In the genomic region with DNA sequence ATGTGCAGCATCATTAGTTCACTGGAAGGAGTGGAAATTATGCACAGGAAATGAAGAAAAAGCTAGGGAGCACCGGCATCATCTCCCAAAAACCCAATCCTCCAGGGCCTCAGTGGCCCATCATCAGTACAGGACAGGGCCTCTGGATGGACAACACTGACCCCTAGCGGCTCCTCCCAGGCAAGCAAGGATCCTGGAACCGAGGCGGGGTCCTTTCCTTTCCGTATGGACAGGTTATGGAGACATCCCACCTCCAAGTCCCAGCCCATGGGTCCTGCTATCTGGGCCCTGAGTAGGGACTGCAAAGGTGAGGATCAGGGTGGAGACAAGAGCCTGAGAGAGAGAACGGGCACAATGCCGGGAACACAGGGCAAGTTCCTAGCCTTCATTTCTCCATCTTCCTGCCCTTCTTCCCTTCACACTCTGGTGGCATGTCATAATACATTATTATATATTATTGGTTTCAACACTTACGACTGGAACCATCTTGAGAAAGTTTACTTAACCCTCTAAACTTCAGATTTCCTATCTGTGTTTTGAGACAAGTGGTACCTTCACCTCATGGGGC, we compare ENCODE assay signal across 8 cellular contexts.
DNase-seq lines count a peak whose midpoint lies in the region; ATAC-seq and TF ChIP-seq lines count a peak whose summit lies in the region.

No MANE protein-coding gene starts in this region.

- no peak overlapping the region for H3K27ac Mint-ChIP-seq in neural crest cell (ENCODE audit: unreplicated experiment)
- H3K27ac Mint-ChIP-seq in naive thymus-derived CD4-positive, alpha-beta T cell: peak overlapping the region in 1 of 9 donors; percentile 41

- intact Hi-C loops in naive thymus-derived CD4-positive, alpha-beta T cell (cut with micrococcal nuclease): no loop called here

- H3K9me3 Mint-ChIP-seq in neural crest cell: no peaks in the 10 kb centered on the region
- no peaks in the 10 kb centered on the region for H3K9me3 Mint-ChIP-seq in naive thymus-derived CD4-positive, alpha-beta T cell

- H3K9me3 ChIP-seq in naive thymus-derived CD4-positive, alpha-beta T cell (ENCODE audit: control insufficient read depth in 2 of 3, low read length in 3 of 3): no peaks in the 10 kb centered on the region

- DNase-seq in DMS53 (lab: John Stamatoyannopoulos, UW): peak; percentile 59
- peak; percentile 41 for DNase-seq in dermis blood vessel endothelial cell
- DNase-seq in neural crest cell (ENCODE audit: low read depth, low spot score): peak; percentile 62
- DNase-seq in NCI-H2081 treated with DMSO at 0.1 percent for 48 hours (lab: John Stamatoyannopoulos, UW): no peak
- DNase-seq in naive thymus-derived CD4-positive, alpha-beta T cell: no peak

- H3K36me3 Mint-ChIP-seq in neural crest cell (ENCODE audit: low read depth): peaks cover 2% of the 10 kb centered on the region
- peaks cover 0 to 11% (median 0%) of the 10 kb centered on the region in 5 donors for H3K36me3 Mint-ChIP-seq in naive thymus-derived CD4-positive, alpha-beta T cell

- TF ChIP-seq CTCF in neural crest cell (conservative IDR thresholded peaks at IDR 0.05): peak; percentile 79

- no peak for TF ChIP-seq EP300 in Ishikawa (IDR thresholded peaks at IDR 0.05; ENCODE audit: borderline replicate concordance)

- H3K4me1 Mint-ChIP-seq in neural crest cell: peaks cover 68% of the 10 kb centered on the region
- peaks cover 0 to 82% (median 73%) of the 10 kb centered on the region in 7 donors for H3K4me1 Mint-ChIP-seq in naive thymus-derived CD4-positive, alpha-beta T cell

- CTCF ChIA-PET in naive thymus-derived CD4-positive, alpha-beta T cell (lab: Charles Lee): no interaction called here

- H3K27me3 ChIP-seq in naive thymus-derived CD4-positive, alpha-beta T cell (ENCODE audit: control insufficient read depth in 2 of 2, insufficient read depth in 2 of 2, low read length in 2 of 2): no peaks in the 10 kb centered on the region

- no peak overlapping the region for H3K27ac ChIP-seq in naive thymus-derived CD4-positive, alpha-beta T cell (ENCODE audit: low read depth, low read length)

- peaks cover 0 to 3% (median 0%) of the 10 kb centered on the region in 3 experiments for H3K36me3 ChIP-seq in naive thymus-derived CD4-positive, alpha-beta T cell (ENCODE audit: control insufficient read depth in 2 of 3, insufficient read depth in 3 of 3, low read length in 3 of 3)

- peaks cover 0 to 12% of the 10 kb centered on the region in 2 donors for H3K4me1 ChIP-seq in naive thymus-derived CD4-positive, alpha-beta T cell (ENCODE audit: control insufficient read depth in 2 of 2, insufficient read depth in 2 of 2, low read length in 2 of 2)

- peak; percentile 81 for TF ChIP-seq RAD21 in Ishikawa (IDR thresholded peaks at IDR 0.05; ENCODE audit: low read depth)

- no peak for ATAC-seq in naive thymus-derived CD4-positive, alpha-beta T cell
- no peak for ATAC-seq in HG03354 (IDR thresholded peaks at IDR 0.05; ENCODE audit: poor library complexity, severe bottlenecking, unreplicated experiment)
- no peak for ATAC-seq in HG03039 (IDR thresholded peaks at IDR 0.05; ENCODE audit: unreplicated experiment)

- POLR2A ChIA-PET in naive thymus-derived CD4-positive, alpha-beta T cell (lab: Charles Lee): no interaction called here

- H3K4me3 ChIP-seq in naive thymus-derived CD4-positive, alpha-beta T cell (ENCODE audit: low read length): no peak overlapping the region

- H3K27me3 Mint-ChIP-seq in neural crest cell (ENCODE audit: low read depth): no peaks in the 10 kb centered on the region
- H3K27me3 Mint-ChIP-seq in naive thymus-derived CD4-positive, alpha-beta T cell: peaks cover 0 to 3% (median 0%) of the 10 kb centered on the region in 5 donors

- no peak overlapping the region for H3K4me3 Mint-ChIP-seq in neural crest cell
- H3K4me3 Mint-ChIP-seq in naive thymus-derived CD4-positive, alpha-beta T cell: no peak overlapping the region

TF ChIP-seq in Ishikawa, 13 proteins besides CTCF, POLR2A, EP300 and RAD21:
- TF ChIP-seq, protein P1, sequence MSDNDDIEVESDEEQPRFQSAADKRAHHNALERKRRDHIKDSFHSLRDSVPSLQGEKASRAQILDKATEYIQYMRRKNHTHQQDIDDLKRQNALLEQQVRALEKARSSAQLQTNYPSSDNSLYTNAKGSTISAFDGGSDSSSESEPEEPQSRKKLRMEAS (IDR thresholded peaks at IDR 0.05): no peak
- no peak for TF ChIP-seq TAF1 (IDR thresholded peaks at IDR 0.05; ENCODE audit: low read depth)
- no peak for TF ChIP-seq NFIC (IDR thresholded peaks at IDR 0.05)
- no peak for TF ChIP-seq CREB1 (IDR thresholded peaks at IDR 0.05; ENCODE audit: low read depth)
- TF ChIP-seq TEAD4 (IDR thresholded peaks at IDR 0.05): no peak
- TF ChIP-seq EGR1 (IDR thresholded peaks at IDR 0.05): no peak
- TF ChIP-seq YY1 (IDR thresholded peaks at IDR 0.05; ENCODE audit: low read depth): no peak
- TF ChIP-seq TCF12 (IDR thresholded peaks at IDR 0.05; ENCODE audit: low read depth): no peak

Comparison
In these comparisons a context has a peak if more than half of its experiments do, and no peak if none do; other contexts are left out.
1. DNase-seq: peak in DMS53 (single experiment), dermis blood vessel endothelial cell (single experiment) and neural crest cell (single experiment); none in NCI-H2081 treated with DMSO at 0.1 percent for 48 hours (single experiment) and naive thymus-derived CD4-positive, alpha-beta T cell (0 of 9).